In the genomic region with DNA sequence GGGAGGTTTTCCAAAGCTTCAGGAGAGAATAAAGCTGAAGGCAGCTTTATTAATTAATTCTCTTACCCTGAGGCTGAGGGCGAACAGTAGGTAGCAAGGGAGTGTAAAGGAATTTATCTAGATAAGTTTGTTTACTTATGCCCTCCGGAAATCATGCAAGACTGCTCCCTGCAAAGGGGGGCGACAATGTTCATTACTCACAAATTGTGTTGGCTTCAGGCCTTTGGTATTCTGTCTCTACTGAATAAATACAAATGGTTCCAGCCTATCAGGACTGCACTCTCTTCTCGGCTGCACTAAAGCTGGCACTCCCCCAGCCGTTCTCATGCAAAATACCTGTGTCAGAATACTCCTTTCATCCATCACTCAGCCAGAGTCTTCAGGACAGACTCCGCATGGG, we compare ENCODE assay signal across 17 cellular contexts.
DNase-seq lines count a peak whose midpoint lies in the region; ATAC-seq and TF ChIP-seq lines count a peak whose summit lies in the region.
"Had no signal": no experiment of that assay in that cellular context is flagged by ENCODE, and none has a peak within 500 bp of the region (broad histone marks: within the 10 kb centered on the region; RNA-seq: fewer than 3 reads in every experiment).

No MANE protein-coding gene starts in this region.

- no peak overlapping the region for H2BK120ac ChIP-seq in neuronal stem cell (ENCODE audit: low read depth, low read length)

- H3K9ac ChIP-seq in SU-DHL-6 (ENCODE audit: low read length) (no peak overlapping the region), neuronal stem cell (ENCODE audit: low read depth, low read length, poor library complexity) (no peak overlapping the region)
- H3K9ac ChIP-seq: parathyroid adenoma had no signal

- peaks cover 7% of the 10 kb centered on the region for H3K36me3 ChIP-seq in SU-DHL-6 (ENCODE audit: low read length)
- peaks cover 6 to 78% of the 10 kb centered on the region in 2 donors for H3K36me3 ChIP-seq in neuronal stem cell (replicated peaks in 1 of 2; ENCODE audit: control insufficient read depth in 2 of 2, insufficient read depth in 2 of 2, low read length in 2 of 2)

- peaks cover 2 to 4% of the 10 kb centered on the region in 2 donors for H3K4me1 ChIP-seq in neuronal stem cell (ENCODE audit: control insufficient read depth in 2 of 2, insufficient read depth in 1 of 2, low read depth in 1 of 2, low read length in 2 of 2)
- H3K4me1 ChIP-seq: parathyroid adenoma had no signal

- no peaks in the 10 kb centered on the region for H3K79me1 ChIP-seq in neuronal stem cell (ENCODE audit: low read depth, low read length)

- no peak overlapping the region for H3K4ac ChIP-seq in neuronal stem cell (ENCODE audit: low read length)

- TF ChIP-seq CTCF in SU-DHL-6 (IDR thresholded peaks at IDR 0.05; ENCODE audit: insufficient read depth, low read length, poor library complexity, severe bottlenecking): no peak

- WGBS in neuronal stem cell (ENCODE audit: extremely low coverage in 2 of 2, insufficient read length in 2 of 2, insufficient replicate concordance in 1 of 2), 2 donors: no CpG with 5 or more reads among the region's 6 CpGs

- peak overlapping the region; percentile 61 for H3K4me2 ChIP-seq in SU-DHL-6 (ENCODE audit: low read depth, low read length, poor library complexity, severe bottlenecking)
- H3K4me2 ChIP-seq in neuronal stem cell (ENCODE audit: insufficient read depth, low read length, poor library complexity, severe bottlenecking): no peak overlapping the region

- no peaks in the 10 kb centered on the region for H3K79me2 ChIP-seq in SU-DHL-6 (ENCODE audit: insufficient read depth, low read length)
- H3K79me2 ChIP-seq: parathyroid adenoma had no signal

- H3K18ac ChIP-seq in neuronal stem cell (ENCODE audit: low read length): no peak overlapping the region

- peaks cover 17% of the 10 kb centered on the region; the same call in 1 of the 2 replicates for H3F3A ChIP-seq in SU-DHL-6 (ENCODE audit: insufficient read depth)

- H2AK5ac ChIP-seq in neuronal stem cell (ENCODE audit: low read depth, low read length): no peak overlapping the region

- H2BK15ac ChIP-seq in neuronal stem cell (ENCODE audit: low read length): no peak overlapping the region

- H2BK12ac ChIP-seq in neuronal stem cell (ENCODE audit: low read length): no peak overlapping the region

- H3K27ac ChIP-seq in SU-DHL-6 (ENCODE audit: low read depth, low read length): peak overlapping the region; percentile 87
- H3K27ac ChIP-seq in neuronal stem cell (replicated peaks; ENCODE audit: low read length): peak overlapping the region; percentile 75
- H3K27ac ChIP-seq: gastrocnemius medialis, parathyroid adenoma, tibial artery, VCaP had no signal

- peak; percentile 11 for DNase-seq in H4 (ENCODE audit: low spot score)
- DNase-seq in iPS-NIHi11 (ENCODE audit: low spot score): peak; percentile 17
- DNase-seq in neuronal stem cell (ENCODE audit: low spot score): peak; percentile 32
- no peak for DNase-seq in NCI-H187 (lab: John Stamatoyannopoulos, UW)
- DNase-seq in HPDE6-E6E7 (ENCODE audit: extremely low spot score): no peak
- no peak for DNase-seq in NCI-H146 treated with DMSO at 0.1 percent for 48 hours (lab: John Stamatoyannopoulos, UW; ENCODE audit: unreplicated experiment)
- DNase-seq: amniotic stem cell, gastrocnemius medialis, midbrain, NCI-H1048, NCI-H774, small intestine, tibial artery had no signal

- H3K9me2 ChIP-seq in SU-DHL-6 (replicated peaks; ENCODE audit: insufficient read depth, low read length): no peaks in the 10 kb centered on the region

- no peak overlapping the region for H3K4me3 ChIP-seq in SU-DHL-6 (ENCODE audit: insufficient read depth, low read length, poor library complexity, severe bottlenecking)
- H3K4me3 ChIP-seq in neuronal stem cell (ENCODE audit: low read length in 2 of 2): no peak overlapping the region
- H3K4me3 ChIP-seq: gastrocnemius medialis, tibial artery had no signal

- ATAC-seq in HG03521 (IDR thresholded peaks at IDR 0.05; ENCODE audit: unreplicated experiment): no peak
- ATAC-seq: gastrocnemius medialis had no signal

- no peaks in the 10 kb centered on the region for H3K27me3 ChIP-seq in SU-DHL-6 (ENCODE audit: low read length)
- no peaks in the 10 kb centered on the region for H3K27me3 ChIP-seq in neuronal stem cell (ENCODE audit: control insufficient read depth in 3 of 3, insufficient read depth in 3 of 3, low read depth in 1 of 3, low read length in 3 of 3)
- H3K27me3 ChIP-seq: gastrocnemius medialis, tibial artery had no signal

- no peak overlapping the region for H2BK5ac ChIP-seq in neuronal stem cell (ENCODE audit: low read length)

- no peak overlapping the region for H4K91ac ChIP-seq in neuronal stem cell (ENCODE audit: low read depth, low read length, poor library complexity)

- no peak overlapping the region for H3K14ac ChIP-seq in neuronal stem cell (ENCODE audit: low read length)

- H2AFZ ChIP-seq in SU-DHL-6 (ENCODE audit: low read depth, low read length, severe bottlenecking) (no peak overlapping the region), neuronal stem cell (ENCODE audit: low read length) (no peak overlapping the region)
- H2AFZ ChIP-seq: parathyroid adenoma had no signal

- no peak overlapping the region for H4K8ac ChIP-seq in neuronal stem cell (ENCODE audit: low read depth, low read length)

- H3K9me3 ChIP-seq in SU-DHL-6 (ENCODE audit: insufficient read depth, low read length): no peaks in the 10 kb centered on the region
- H3K9me3 ChIP-seq in neuronal stem cell (replicated peaks in 1 of 2; ENCODE audit: control insufficient read depth in 2 of 2, insufficient read depth in 1 of 2, low read depth in 1 of 2, low read length in 2 of 2): peaks cover 0 to 15% of the 10 kb centered on the region in 2 donors
- H3K9me3 ChIP-seq: gastrocnemius medialis, tibial artery had no signal

- no peak overlapping the region for H3K23ac ChIP-seq in neuronal stem cell (ENCODE audit: low read depth, low read length, poor library complexity)

- no peaks in the 10 kb centered on the region for H4K20me1 ChIP-seq in SU-DHL-6 (ENCODE audit: low read depth, low read length)

Comparison
In these comparisons a context has a peak if more than half of its experiments do, and no peak if none do; other contexts are left out.
1. DNase-seq: peak in H4 (single experiment), iPS-NIHi11 (single experiment) and neuronal stem cell (single experiment); none in NCI-H187 (0 of 2), HPDE6-E6E7 (single experiment) and NCI-H146 treated with DMSO at 0.1 percent for 48 hours (single experiment).